Comparison of ENCODE assay signal across 1 cellular context in the genomic region with DNA sequence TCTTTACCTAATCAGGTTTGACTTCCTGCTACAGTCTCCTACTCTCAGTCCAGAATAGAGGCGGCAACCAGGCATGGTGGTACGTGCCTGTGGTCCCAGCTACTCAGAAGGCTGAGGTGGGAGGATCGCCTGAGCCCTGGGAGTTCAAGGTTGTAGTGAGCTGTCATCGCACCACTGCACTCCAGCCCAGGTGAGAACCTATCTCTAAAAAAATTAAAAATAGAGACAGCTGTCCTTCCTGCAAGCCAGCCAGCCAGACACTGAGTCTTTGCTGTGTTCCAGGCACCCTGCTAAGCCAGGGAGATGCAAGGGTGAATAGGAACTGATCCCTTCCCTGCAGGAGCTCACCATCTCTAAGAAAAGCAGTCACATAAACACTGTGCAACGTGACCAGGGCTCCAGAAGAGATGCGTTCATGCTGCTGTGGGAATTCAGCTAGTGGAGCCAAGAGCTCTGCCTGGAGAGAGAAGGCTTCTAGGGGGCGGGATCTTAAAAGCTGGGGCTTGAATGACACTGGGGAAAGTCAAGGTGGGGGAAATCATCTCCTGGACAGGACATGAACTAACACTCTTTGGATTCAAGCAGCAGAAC.
TF ChIP-seq lines count a peak whose summit lies in the region.

No MANE protein-coding gene starts in this region.

TF ChIP-seq in IMR-90, 13 proteins besides CTCF, POLR2A, EP300 and RAD21 (continued from another document):
- TF ChIP-seq, protein P1, sequence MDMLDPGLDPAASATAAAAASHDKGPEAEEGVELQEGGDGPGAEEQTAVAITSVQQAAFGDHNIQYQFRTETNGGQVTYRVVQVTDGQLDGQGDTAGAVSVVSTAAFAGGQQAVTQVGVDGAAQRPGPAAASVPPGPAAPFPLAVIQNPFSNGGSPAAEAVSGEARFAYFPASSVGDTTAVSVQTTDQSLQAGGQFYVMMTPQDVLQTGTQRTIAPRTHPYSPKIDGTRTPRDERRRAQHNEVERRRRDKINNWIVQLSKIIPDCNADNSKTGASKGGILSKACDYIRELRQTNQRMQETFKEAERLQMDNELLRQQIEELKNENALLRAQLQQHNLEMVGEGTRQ (IDR thresholded peaks at IDR 0.05; ENCODE audit: low read depth, low read length) = no peak
- TF ChIP-seq NFE2L2 (IDR thresholded peaks at IDR 0.05; ENCODE audit: low read depth, low read length) (no peak), SMC3 (IDR thresholded peaks at IDR 0.05; ENCODE audit: low read depth, low read length) (no peak)
TF ChIP-seq in IMR-90: peak in this region for 0.
